Comparison of ENCODE assay signal across 9 cellular contexts in genomic region chr18:48902856-48903601, GRCh38. TPM values are rescaled to one million over a fixed set of nuclear protein-coding genes. Genes with fewer than 3 reads are reported as not detected.
DNase-seq lines count a peak whose midpoint lies in the region; ATAC-seq and TF ChIP-seq lines count a peak whose summit lies in the region.
"Had no signal": no experiment of that assay in that cellular context is flagged by ENCODE, and none has a peak within 500 bp of the region (broad histone marks: within the 10 kb centered on the region; RNA-seq: fewer than 3 reads in every experiment).

No MANE protein-coding gene starts in this region.

- H3K27ac Mint-ChIP-seq in natural killer cell treated with Interleukin-12 subunit alpha and Interleukin-12 subunit beta and Interleukin-15 and Interleukin-18, amount 100 ng/mL, for 72 hours: no peak overlapping the region
- no peak overlapping the region for H3K27ac Mint-ChIP-seq in naive thymus-derived CD4-positive, alpha-beta T cell

- CTCF ChIA-PET in naive thymus-derived CD4-positive, alpha-beta T cell (lab: Charles Lee): no interaction called here

- H3K4me3 ChIP-seq in choroid plexus epithelial cell (ENCODE audit: low read depth, low read length) (no peak overlapping the region), skeletal muscle satellite cell (ENCODE audit: low read length) (peak overlapping the region; percentile 47)
- H3K4me3 ChIP-seq in naive thymus-derived CD4-positive, alpha-beta T cell (ENCODE audit: low read length): no peak overlapping the region

- no peaks in the 10 kb centered on the region for H3K27me3 Mint-ChIP-seq in natural killer cell treated with Interleukin-12 subunit alpha and Interleukin-12 subunit beta and Interleukin-15 and Interleukin-18, amount 100 ng/mL, for 72 hours
- H3K27me3 Mint-ChIP-seq in naive thymus-derived CD4-positive, alpha-beta T cell: peaks cover 0 to 14% (median 0%) of the 10 kb centered on the region in 5 donors

- peak overlapping the region; percentile 57 for H3K4me2 ChIP-seq in skeletal muscle satellite cell (ENCODE audit: low read length)

- peak; percentile 11 for TF ChIP-seq CTCF in choroid plexus epithelial cell (conservative IDR thresholded peaks at IDR 0.05; ENCODE audit: low read depth, low read length)
- no peak for TF ChIP-seq CTCF in GM20000 (IDR thresholded peaks at IDR 0.05; ENCODE audit: extremely low read depth, missing control alignments)

- POLR2A ChIA-PET in naive thymus-derived CD4-positive, alpha-beta T cell (lab: Charles Lee): no interaction called here

- H3K9me3 ChIP-seq in skeletal muscle satellite cell (replicated peaks; ENCODE audit: low read length): peaks cover 9% of the 10 kb centered on the region
- H3K9me3 ChIP-seq in naive thymus-derived CD4-positive, alpha-beta T cell (ENCODE audit: control insufficient read depth in 2 of 3, low read length in 3 of 3): peaks cover 0 to 13% (median 0%) of the 10 kb centered on the region in 3 experiments

- peak; percentile 60 for ATAC-seq in left lobe of liver
- ATAC-seq in natural killer cell treated with Interleukin-12 subunit alpha and Interleukin-12 subunit beta and Interleukin-15 and Interleukin-18, amount 100 ng/mL, for 72 hours: no peak
- no peak for ATAC-seq in naive thymus-derived CD4-positive, alpha-beta T cell
- ATAC-seq in HG03520 (IDR thresholded peaks at IDR 0.05; ENCODE audit: unreplicated experiment): no peak

- peaks cover 5% of the 10 kb centered on the region for H3K9me3 Mint-ChIP-seq in natural killer cell treated with Interleukin-12 subunit alpha and Interleukin-12 subunit beta and Interleukin-15 and Interleukin-18, amount 100 ng/mL, for 72 hours
- peaks cover 5 to 22% (median 14%) of the 10 kb centered on the region in 11 donors for H3K9me3 Mint-ChIP-seq in naive thymus-derived CD4-positive, alpha-beta T cell

- H3K27me3 ChIP-seq in skeletal muscle satellite cell (ENCODE audit: control insufficient read depth, insufficient read depth, low read length): no peaks in the 10 kb centered on the region
- H3K27me3 ChIP-seq in naive thymus-derived CD4-positive, alpha-beta T cell (ENCODE audit: control insufficient read depth in 2 of 2, insufficient read depth in 2 of 2, low read length in 2 of 2): no peaks in the 10 kb centered on the region

- no peak overlapping the region for H3K4me3 Mint-ChIP-seq in natural killer cell treated with Interleukin-12 subunit alpha and Interleukin-12 subunit beta and Interleukin-15 and Interleukin-18, amount 100 ng/mL, for 72 hours
- no peak overlapping the region for H3K4me3 Mint-ChIP-seq in naive thymus-derived CD4-positive, alpha-beta T cell

- H3K36me3 ChIP-seq in skeletal muscle satellite cell (ENCODE audit: insufficient read depth, low read length): no peaks in the 10 kb centered on the region
- no peaks in the 10 kb centered on the region for H3K36me3 ChIP-seq in naive thymus-derived CD4-positive, alpha-beta T cell (ENCODE audit: control insufficient read depth in 2 of 3, insufficient read depth in 3 of 3, low read length in 3 of 3)

- peaks cover 46% of the 10 kb centered on the region for H3K4me1 ChIP-seq in skeletal muscle satellite cell (ENCODE audit: control insufficient read depth, insufficient read depth, low read length)
- H3K4me1 ChIP-seq in naive thymus-derived CD4-positive, alpha-beta T cell (ENCODE audit: control insufficient read depth in 2 of 2, insufficient read depth in 2 of 2, low read length in 2 of 2): no peaks in the 10 kb centered on the region

- intact Hi-C loops in naive thymus-derived CD4-positive, alpha-beta T cell (cut with micrococcal nuclease): no loop called here

- peak; percentile 40 for DNase-seq in GM03348 (ENCODE audit: low spot score)
- DNase-seq in choroid plexus epithelial cell (ENCODE audit: low read depth): peak; percentile 96
- no peak for DNase-seq in left lobe of liver (ENCODE audit: low spot score)
- DNase-seq in GM20000 (ENCODE audit: low spot score): no peak
- DNase-seq in natural killer cell treated with Interleukin-12 subunit alpha and Interleukin-12 subunit beta and Interleukin-15 and Interleukin-18, amount 100 ng/mL, for 72 hours (ENCODE audit: low spot score): no peak
- no peak for DNase-seq in naive thymus-derived CD4-positive, alpha-beta T cell

- no peak overlapping the region for H3K27ac ChIP-seq in naive thymus-derived CD4-positive, alpha-beta T cell (ENCODE audit: low read depth, low read length)
- H3K27ac ChIP-seq: VCaP had no signal

- H3K9ac ChIP-seq in skeletal muscle satellite cell (ENCODE audit: low read depth, low read length): peak overlapping the region; percentile 83

- H3K36me3 Mint-ChIP-seq in natural killer cell treated with Interleukin-12 subunit alpha and Interleukin-12 subunit beta and Interleukin-15 and Interleukin-18, amount 100 ng/mL, for 72 hours: peaks cover 6% of the 10 kb centered on the region
- peaks cover 0 to 18% (median 10%) of the 10 kb centered on the region in 5 donors for H3K36me3 Mint-ChIP-seq in naive thymus-derived CD4-positive, alpha-beta T cell

- peaks cover 11 to 12% of the 10 kb centered on the region in 2 donors for H3K4me1 Mint-ChIP-seq in natural killer cell treated with Interleukin-12 subunit alpha and Interleukin-12 subunit beta and Interleukin-15 and Interleukin-18, amount 100 ng/mL, for 72 hours (ENCODE audit: low read depth in 2 of 2)
- H3K4me1 Mint-ChIP-seq in naive thymus-derived CD4-positive, alpha-beta T cell: peaks cover 0 to 13% (median 12%) of the 10 kb centered on the region in 7 donors

RNA-seq across cellular contexts. Expression of gene SMAD7, which starts 47.7 kb away (rescaled TPM):
- total RNA-seq in left lobe of liver: 12.4 TPM
- 4.8 and 7.6 TPM in 2 replicates for total RNA-seq in skeletal muscle satellite cell (2012; rRNA removed)
- total RNA-seq in natural killer cell treated with Interleukin-12 subunit alpha and Interleukin-12 subunit beta and Interleukin-15 and Interleukin-18, amount 100 ng/mL, for 72 hours: 10 to 100 TPM; 49.1 to 85.8 TPM
- total RNA-seq in naive thymus-derived CD4-positive, alpha-beta T cell: 10 to 100 TPM; 21.2 to 79.4 (median 30.1) TPM
- polyA plus RNA-seq in naive thymus-derived CD4-positive, alpha-beta T cell: 1 to 10 TPM; 5.3 to 6.5 TPM

Comparison
In these comparisons a context has a peak if more than half of its experiments do, and no peak if none do; other contexts are left out.
1. DNase-seq: peak in GM03348 (single experiment) and choroid plexus epithelial cell (single experiment); none in left lobe of liver (single experiment), GM20000 (single experiment), natural killer cell treated with Interleukin-12 subunit alpha and Interleukin-12 subunit beta and Interleukin-15 and Interleukin-18, amount 100 ng/mL, for 72 hours (single experiment) and naive thymus-derived CD4-positive, alpha-beta T cell (0 of 9).